8 cellular contexts compared by ENCODE assay signal in genomic region chr9:112074250-112075008, GRCh38.
DNase-seq lines count a peak whose midpoint lies in the region; ATAC-seq and TF ChIP-seq lines count a peak whose summit lies in the region.

No MANE protein-coding gene starts in this region.

- no peaks in the 10 kb centered on the region for H3K9me3 ChIP-seq in Panc1 (ENCODE audit: control insufficient read depth, insufficient read depth, low read depth, low read length)
- no peaks in the 10 kb centered on the region for H3K9me3 ChIP-seq in suprapubic skin

- no TSS peak for BruUV-seq in Panc1 (replicated peaks; lab: Mats Ljungman, UMichigan)

- TF ChIP-seq CTCF in Panc1 (IDR thresholded peaks at IDR 0.05): peak; percentile 87
- TF ChIP-seq CTCF in fibroblast of the aortic adventitia (IDR thresholded peaks at IDR 0.05; ENCODE audit: insufficient read depth, low read length): peak; percentile 96
- TF ChIP-seq CTCF in suprapubic skin (IDR thresholded peaks at IDR 0.05): peak; percentile 72 to 94

- peaks cover 36% of the 10 kb centered on the region for H3K4me1 Mint-ChIP-seq in activated T-helper 1 cell treated with anti-CD3 and anti-CD28 coated beads, Interleukin-12 subunit alpha, Interleukin-12 subunit beta, Interleukin-2, Interleukin-4 antibody, amounts not matched to agents 30 ng/mL and 10 ng/mL and 1 ng/mL, durations not matched to agents 14 hours and 24 hours and 36 hours (ENCODE audit: low read depth)

- H3K4me1 ChIP-seq in Panc1 (ENCODE audit: control insufficient read depth, insufficient read depth, low read length) (peaks cover 16% of the 10 kb centered on the region; the same call in 1 of the 2 replicates), suprapubic skin (peaks cover 12% of the 10 kb centered on the region)

- 55% methylated on average over 11 of the region's 11 CpGs for WGBS in suprapubic skin

- ATAC-seq in HG03439 (IDR thresholded peaks at IDR 0.05; ENCODE audit: unreplicated experiment) (peak; percentile 57), Panc1 (peak; percentile 88), HG02884 (IDR thresholded peaks at IDR 0.05; ENCODE audit: unreplicated experiment) (no peak)

- H3K36me3 Mint-ChIP-seq in activated T-helper 1 cell treated with anti-CD3 and anti-CD28 coated beads, Interleukin-12 subunit alpha, Interleukin-12 subunit beta, Interleukin-2, Interleukin-4 antibody, amounts not matched to agents 30 ng/mL and 10 ng/mL and 1 ng/mL, durations not matched to agents 14 hours and 24 hours and 36 hours (ENCODE audit: low read depth): peaks cover 16% of the 10 kb centered on the region

- in situ Hi-C loops in Panc1 (cut with HindIII; ENCODE audit: low pct_unique_long_range_greater_than_20kb, low sequenced_read_pairs): no loop called here

- H3K4me3 ChIP-seq in Panc1 (ENCODE audit: low read depth in 2 of 2, low read length in 2 of 2) (no peak overlapping the region), fibroblast of the aortic adventitia (ENCODE audit: low read depth, low read length) (peak overlapping the region; percentile 13), suprapubic skin (no peak overlapping the region)

- H3K27me3 ChIP-seq in Panc1 (ENCODE audit: control insufficient read depth, insufficient read depth, low read length): no peaks in the 10 kb centered on the region
- H3K27me3 ChIP-seq in suprapubic skin: no peaks in the 10 kb centered on the region

- H3K27ac ChIP-seq in Panc1 (ENCODE audit: low read length): peak overlapping the region; percentile 91
- peak overlapping the region; percentile 40 for H3K27ac ChIP-seq in suprapubic skin

- DNase-seq in GM03348 (ENCODE audit: low spot score) (peak; percentile 69), Panc1 (ENCODE audit: low read depth, low spot score) (peak; percentile 82), fibroblast of the aortic adventitia (ENCODE audit: low read depth) (peak; percentile 100), nucleus accumbens (lab: John Stamatoyannopoulos, UW) (peak in 34 of 56 donors; percentile 1 to 79 (median 28)), suprapubic skin (ENCODE audit: low spot score in 2 of 2) (no peak)
- peak; percentile 35 for DNase-seq in activated T-helper 1 cell treated with anti-CD3 and anti-CD28 coated beads, Interleukin-12 subunit alpha, Interleukin-12 subunit beta, Interleukin-2, Interleukin-4 antibody, amounts not matched to agents 30 ng/mL and 10 ng/mL and 1 ng/mL, durations not matched to agents 14 hours and 24 hours and 36 hours (ENCODE audit: low spot score)

- POLR2A ChIA-PET in Panc1 (lab: Charles Lee): interaction anchor here (0.6 to 0.7 kb wide), 3 partner anchors 24 to 159 kb away, joined by 4 to 5 read pairs (median 5); no protein-coding TSS in a partner anchor

- intact Hi-C loops in Panc1 (cut with micrococcal nuclease; ENCODE audit: unreplicated experiment): loop anchor here (1.0 to 10.0 kb wide), 3 partner anchors 132 to 314 kb away; no protein-coding TSS in a partner anchor
- intact Hi-C loops in activated T-helper 1 cell treated with anti-CD3 and anti-CD28 coated beads, Interleukin-12 subunit alpha, Interleukin-12 subunit beta, Interleukin-2, Interleukin-4 antibody, amounts not matched to agents 30 ng/mL and 10 ng/mL and 1 ng/mL, durations not matched to agents 14 hours and 24 hours and 36 hours (cut with micrococcal nuclease): loop anchor here (1.0 to 2.0 kb wide), 8 partner anchors 37 to 476 kb away; partner anchors contain the start of gene PTGR1

- H3K36me3 ChIP-seq in Panc1 (ENCODE audit: control insufficient read depth, insufficient read depth, low read length) (no peaks in the 10 kb centered on the region), suprapubic skin (no peaks in the 10 kb centered on the region)

- no peak overlapping the region for H3K4me3 Mint-ChIP-seq in activated T-helper 1 cell treated with anti-CD3 and anti-CD28 coated beads, Interleukin-12 subunit alpha, Interleukin-12 subunit beta, Interleukin-2, Interleukin-4 antibody, amounts not matched to agents 30 ng/mL and 10 ng/mL and 1 ng/mL, durations not matched to agents 14 hours and 24 hours and 36 hours

- no peaks in the 10 kb centered on the region for H3K27me3 Mint-ChIP-seq in activated T-helper 1 cell treated with anti-CD3 and anti-CD28 coated beads, Interleukin-12 subunit alpha, Interleukin-12 subunit beta, Interleukin-2, Interleukin-4 antibody, amounts not matched to agents 30 ng/mL and 10 ng/mL and 1 ng/mL, durations not matched to agents 14 hours and 24 hours and 36 hours (ENCODE audit: insufficient read depth)

- CTCF ChIA-PET in Panc1 (lab: Charles Lee): interaction anchor here (0.5 to 1.1 kb wide), 11 partner anchors 99 to 476 kb away, joined by 3 to 14 read pairs (median 7); no protein-coding TSS in a partner anchor

- TF ChIP-seq EP300 in suprapubic skin (IDR thresholded peaks at IDR 0.05): peak; percentile 84

- no peaks in the 10 kb centered on the region for H3K9me3 Mint-ChIP-seq in activated T-helper 1 cell treated with anti-CD3 and anti-CD28 coated beads, Interleukin-12 subunit alpha, Interleukin-12 subunit beta, Interleukin-2, Interleukin-4 antibody, amounts not matched to agents 30 ng/mL and 10 ng/mL and 1 ng/mL, durations not matched to agents 14 hours and 24 hours and 36 hours

- no peak overlapping the region for H3K27ac Mint-ChIP-seq in activated T-helper 1 cell treated with anti-CD3 and anti-CD28 coated beads, Interleukin-12 subunit alpha, Interleukin-12 subunit beta, Interleukin-2, Interleukin-4 antibody, amounts not matched to agents 30 ng/mL and 10 ng/mL and 1 ng/mL, durations not matched to agents 14 hours and 24 hours and 36 hours

- TF ChIP-seq POLR2A in suprapubic skin (IDR thresholded peaks at IDR 0.05): no peak

Comparison
In these comparisons a context has a peak if more than half of its experiments do, and no peak if none do; other contexts are left out.
1. DNase-seq: peak in GM03348 (single experiment), Panc1 (single experiment), activated T-helper 1 cell treated with anti-CD3 and anti-CD28 coated beads, Interleukin-12 subunit alpha, Interleukin-12 subunit beta, Interleukin-2, Interleukin-4 antibody, amounts not matched to agents 30 ng/mL and 10 ng/mL and 1 ng/mL, durations not matched to agents 14 hours and 24 hours and 36 hours (single experiment), fibroblast of the aortic adventitia (single experiment) and nucleus accumbens (34 of 56); none in suprapubic skin (0 of 2).
2. Peak in every context shown above with its lines, with median percentiles within 50 percentile points of each other: CTCF ChIP-seq.